10 cellular contexts compared by ENCODE assay signal in genomic region chr4:82547850-82548249, GRCh38. TPM values are rescaled to one million over a fixed set of nuclear protein-coding genes. Genes with fewer than 3 reads are reported as not detected.
DNase-seq lines count a peak whose midpoint lies in the region; ATAC-seq, FAIRE-seq and TF ChIP-seq lines count a peak whose summit lies in the region.
"Not testable (repeated sequence)": the region's sequence is repeated elsewhere in the genome, so short reads cannot be mapped to it uniquely, and the experiment has no call there.
"Had no signal": no experiment of that assay in that cellular context is flagged by ENCODE, and none has a peak within 500 bp of the region (broad histone marks: within the 10 kb centered on the region; RNA-seq: fewer than 3 reads in every experiment).

No MANE protein-coding gene starts in this region.

- not testable (repeated sequence) for ATAC-seq in SK-N-SH treated with all-trans-retinoic acid at 6 μM for 48 hours, K562

- not testable (repeated sequence) for H3K27me3 ChIP-seq in K562 (ENCODE audit: control insufficient read depth in 2 of 2, insufficient read depth in 2 of 2, low read length in 2 of 2)

- in situ Hi-C loops in K562 (cut with MboI): not testable (repeated sequence)

- not testable (repeated sequence) for BruUV-seq in K562 (replicated peaks; lab: Mats Ljungman, UMichigan)

- not testable (repeated sequence) for H3K27ac ChIP-seq in HEK293 (ENCODE audit: extremely low read depth, low read depth, low read length); K562 (ENCODE audit: extremely low read depth, low read depth, low read length)

- H4K20me1 ChIP-seq in K562 (replicated peaks; ENCODE audit: control insufficient read depth, insufficient read depth, low read length): not testable (repeated sequence)

- not testable (repeated sequence) for H3K9ac ChIP-seq in K562 (ENCODE audit: insufficient read depth in 1 of 2, low read depth in 2 of 2, low read length in 2 of 2)

- not testable (repeated sequence) for H3K9me1 ChIP-seq in K562 (ENCODE audit: control insufficient read depth, insufficient read depth, low read length)

- not testable (repeated sequence) for H3K4me3 ChIP-seq in HEK293 (ENCODE audit: low read depth, low read length); K562

- H3K4me2 ChIP-seq in K562 (ENCODE audit: insufficient read depth, low read length): not testable (repeated sequence)

- TF ChIP-seq EP300 in K562 (IDR thresholded peaks at IDR 0.05; ENCODE audit: low read length): not testable (repeated sequence)

- POLR2A ChIA-PET in HEK293 (lab: Yijun Ruan, JAX); K562 (lab: Yijun Ruan, JAX): not testable (repeated sequence)

- not testable (repeated sequence) for H2AFZ ChIP-seq in K562 (ENCODE audit: low read depth, low read length)

- not testable (repeated sequence) for TF ChIP-seq CTCF in HEK293 (tag by site-specific recombination; IDR thresholded peaks at IDR 0.05); K562 (IDR thresholded peaks at IDR 0.05 in 2 of 3, conservative IDR thresholded peaks at IDR 0.05 in 1 of 3; ENCODE audit: insufficient read depth in 2 of 3, low read depth in 1 of 3, low read length in 3 of 3)

- not testable (repeated sequence) for H3K9me3 ChIP-seq in HEK293 (ENCODE audit: control insufficient read depth, insufficient read depth, low read depth, low read length); K562 (replicated peaks; ENCODE audit: control insufficient read depth, insufficient read depth, low read depth, low read length)

- WGBS in K562 (ENCODE audit: insufficient coverage, low coverage, missing lambda C conversion rate): 8% methylated on average over 3 of the region's 3 CpGs

- not testable (repeated sequence) for H3K79me2 ChIP-seq in K562 (ENCODE audit: control insufficient read depth, insufficient read depth, low read length)

- not testable (repeated sequence) for TF ChIP-seq RAD21 in K562 (CRISPR knock-in tag; conservative IDR thresholded peaks at IDR 0.05 in 1 of 2, IDR thresholded peaks at IDR 0.05 in 1 of 2)

- not testable (repeated sequence) for TF ChIP-seq POLR2A in K562 (conservative IDR thresholded peaks at IDR 0.05)

- H3K4me1 ChIP-seq in HEK293 (ENCODE audit: control insufficient read depth, insufficient read depth, low read length); K562 (replicated peaks in 1 of 2; ENCODE audit: control insufficient read depth in 2 of 2, insufficient read depth in 2 of 2, low read length in 2 of 2): not testable (repeated sequence)

- not testable (repeated sequence) for DNase-seq in K562 (ENCODE audit: extremely low read depth in 1 of 4, low spot score in 3 of 4)

- FAIRE-seq in K562 (lab: Jason Lieb, UNC): not testable (repeated sequence)

- not testable (repeated sequence) for H3K36me3 ChIP-seq in HEK293 (ENCODE audit: control insufficient read depth in 2 of 2, insufficient read depth in 1 of 2, low read length in 2 of 2); K562 (ENCODE audit: control insufficient read depth, insufficient read depth, low read length)

- CTCF ChIA-PET in HEK293 (lab: Yijun Ruan, JAX); K562 (lab: Yijun Ruan, JAX; ENCODE audit: low intra/inter-chr PET ratio): not testable (repeated sequence)

- intact Hi-C loops in K562 (cut with micrococcal nuclease): not testable (repeated sequence)

TF ChIP-seq in HEK293, 187 proteins besides CTCF, POLR2A, EP300 and RAD21 (continues in another document):
- TF ChIP-seq ZNF146 (tag by site-specific recombination; IDR thresholded peaks at IDR 0.05) (peak; percentile 82), ZNF580 (tag by site-specific recombination; IDR thresholded peaks at IDR 0.05) (peak; percentile 74; the same call in 1 of the 2 replicates)

TF ChIP-seq in SK-N-SH treated with all-trans-retinoic acid at 6 μM for 48 hours, 23 proteins besides CTCF, POLR2A, EP300 and RAD21:
- TF ChIP-seq ZNF8 (CRISPR knock-in tag; IDR thresholded peaks at IDR 0.05): 0 out of 2 replicates have a peak, but pooled peaks have one; percentile 11

TF ChIP-seq in K562, 482 proteins besides CTCF, POLR2A, EP300 and RAD21:
- peak; percentile 7 for TF ChIP-seq RBM25 (IDR thresholded peaks at IDR 0.05; ENCODE audit: low read depth, low read length, severe bottlenecking)
- TF ChIP-seq ZNF146 (CRISPR knock-in tag; IDR thresholded peaks at IDR 0.05; ENCODE audit: unreplicated experiment): peak; percentile 66

RNA-seq across cellular contexts. Expression of gene TMEM150C, which starts 13.9 kb away (rescaled TPM):
- total RNA-seq in K562 (2011; cell fraction: chromatin; rRNA removed; ENCODE audit: low replicate concordance): not detected in 2 replicates
- not detected in 2 replicates for total RNA-seq in K562 (2011; cell fraction: nucleolus; rRNA removed)
- not detected in 2 replicates for total RNA-seq in K562 (2011; cell fraction: nucleoplasm; rRNA removed)
- not detected in 2 replicates for total RNA-seq in K562 (2014; rRNA removed)
- not detected in 2 replicates for total RNA-seq in K562 (2014; rRNA removed; fragmentation: Illumina TruSeq; extraction: Trizol)
- not detected in 2 replicates for total RNA-seq in K562 (2015; rRNA removed; fragmentation: Illumina TruSeq; extraction: Trizol)
- total RNA-seq in K562 (2021): 0.07 TPM in 2 replicates
- not detected in 2 replicates for polyA plus RNA-seq in K562 (2011; rRNA removed)
- not detected in 2 replicates for polyA plus RNA-seq in K562 (2011; cell fraction: cytosol; rRNA removed)
- not detected in 2 replicates for polyA plus RNA-seq in K562 (2011; cell fraction: nucleus; rRNA removed)
- not detected in 2 replicates for polyA plus RNA-seq in K562 (2012)
- not detected in 2 replicates for polyA plus RNA-seq in K562 (2014; fragmentation: Illumina TruSeq; extraction: Trizol)
- polyA plus RNA-seq in K562 (2014; fragmentation: Nextera tagmentation; extraction: Ambion mirVana): not detected
- polyA plus RNA-seq in K562 (2014; rRNA removed): not detected in 2 replicates
- polyA minus RNA-seq in K562 (2011; rRNA and poly(A)+ RNA removed): not detected in 2 replicates
- not detected in 2 replicates for polyA minus RNA-seq in K562 (2011; cell fraction: cytosol; rRNA and poly(A)+ RNA removed)
- not detected in 2 replicates for polyA minus RNA-seq in K562 (2011; cell fraction: nucleus; rRNA and poly(A)+ RNA removed)
- total RNA-seq: B cell; CD4-positive, alpha-beta memory T cell; CD4-positive, alpha-beta T cell; CD4-positive, CD25-positive, alpha-beta regulatory T cell; CD8-positive, alpha-beta memory T cell; CD8-positive, alpha-beta T cell had no signal
- polyA plus RNA-seq: CD14-positive monocyte had no signal
